1 cellular context compared by ENCODE assay signal in genomic region chr7:23013715-23014649, GRCh38.
TF ChIP-seq lines count a peak whose summit lies in the region.

Gene HYCC1, minus strand, starts transcription at chr7:23014130. Its CDS starts 23,019 bp downstream, at chr7:22991111.

TF ChIP-seq in HepG2, 621 proteins besides CTCF, POLR2A, EP300 and RAD21 (continued from another document and continues in another):
- TF ChIP-seq ATF6 (CRISPR knock-in tag; conservative IDR thresholded peaks at IDR 0.05) = no peak
- no peak for TF ChIP-seq KLF13 (CRISPR knock-in tag; IDR thresholded peaks at IDR 0.05)
- no peak for TF ChIP-seq SKI (IDR thresholded peaks at IDR 0.05; ENCODE audit: partially characterized antibody)
- no peak for TF ChIP-seq ZNF512B (CRISPR knock-in tag; IDR thresholded peaks at IDR 0.05; ENCODE audit: borderline replicate concordance)
- no peak for TF ChIP-seq AHDC1 (CRISPR knock-in tag; IDR thresholded peaks at IDR 0.05; ENCODE audit: borderline replicate concordance)
- TF ChIP-seq KDM6A (CRISPR knock-in tag; IDR thresholded peaks at IDR 0.05; ENCODE audit: low read depth) = no peak
- no peak for TF ChIP-seq FOXK1 (CRISPR knock-in tag; IDR thresholded peaks at IDR 0.05; ENCODE audit: borderline replicate concordance, low read depth)
- TF ChIP-seq CEBPZ (IDR thresholded peaks at IDR 0.05; ENCODE audit: low read length) = no peak
- peak; percentile 97 for TF ChIP-seq TAF1 (CRISPR knock-in tag; IDR thresholded peaks at IDR 0.05)
- no peak for TF ChIP-seq MAZ (IDR thresholded peaks at IDR 0.05; ENCODE audit: borderline replicate concordance, low read depth, low read length)
- 0 out of 2 replicates have a peak, but pooled peaks have one; percentile 43 for TF ChIP-seq MAZ (CRISPR knock-in tag; IDR thresholded peaks at IDR 0.05; ENCODE audit: low read depth)
- peak; percentile 62; the same call in 1 of the 2 replicates for TF ChIP-seq ARNTL (CRISPR knock-in tag; IDR thresholded peaks at IDR 0.05)
- TF ChIP-seq ZBTB25 (CRISPR knock-in tag; IDR thresholded peaks at IDR 0.05) = no peak
- no peak for TF ChIP-seq TRAFD1 (CRISPR knock-in tag; IDR thresholded peaks at IDR 0.05; ENCODE audit: borderline replicate concordance)
- TF ChIP-seq TSC22D2 (CRISPR knock-in tag; IDR thresholded peaks at IDR 0.05; ENCODE audit: borderline replicate concordance) = no peak
- TF ChIP-seq CREB3 (CRISPR knock-in tag; IDR thresholded peaks at IDR 0.05) = no peak
- TF ChIP-seq E2F2 (CRISPR knock-in tag; IDR thresholded peaks at IDR 0.05; ENCODE audit: borderline replicate concordance) = no peak
- no peak for TF ChIP-seq CENPX (CRISPR knock-in tag; IDR thresholded peaks at IDR 0.05)
- no peak for TF ChIP-seq SRF (IDR thresholded peaks at IDR 0.05; ENCODE audit: low read depth, low read length)
- no peak for TF ChIP-seq SATB2 (CRISPR knock-in tag; IDR thresholded peaks at IDR 0.05)
- no peak for TF ChIP-seq CHD4 (IDR thresholded peaks at IDR 0.05; ENCODE audit: borderline replicate concordance, low read length)
- no peak for TF ChIP-seq KAT7 (CRISPR knock-in tag; IDR thresholded peaks at IDR 0.05; ENCODE audit: borderline replicate concordance)
- peak; percentile 61 for TF ChIP-seq HDAC1 (CRISPR knock-in tag; IDR thresholded peaks at IDR 0.05)
- TF ChIP-seq NFAT5 (CRISPR knock-in tag; IDR thresholded peaks at IDR 0.05) = peak; percentile 48; the same call in 1 of the 2 replicates
- no peak for TF ChIP-seq GTF2F1 (IDR thresholded peaks at IDR 0.05; ENCODE audit: low read length)
- TF ChIP-seq HOXA9 (CRISPR knock-in tag; IDR thresholded peaks at IDR 0.05; ENCODE audit: borderline replicate concordance) = no peak
- no peak for TF ChIP-seq ZFP41 (CRISPR knock-in tag; IDR thresholded peaks at IDR 0.05; ENCODE audit: borderline replicate concordance)
- TF ChIP-seq ZFP82 (CRISPR knock-in tag; IDR thresholded peaks at IDR 0.05; ENCODE audit: borderline replicate concordance) = no peak; the same call in 1 of the 2 replicates
- no peak for TF ChIP-seq ZNF10 (CRISPR knock-in tag; IDR thresholded peaks at IDR 0.05; ENCODE audit: borderline replicate concordance, low read depth)
- TF ChIP-seq ZNF549 (CRISPR knock-in tag; IDR thresholded peaks at IDR 0.05) = no peak
